12 cellular contexts compared by ENCODE assay signal in genomic region chr11:72238492-72239295, GRCh38. TPM values are rescaled to one million over a fixed set of nuclear protein-coding genes. Genes with fewer than 3 reads are reported as not detected.
DNase-seq lines count a peak whose midpoint lies in the region; ATAC-seq and TF ChIP-seq lines count a peak whose summit lies in the region.
"Had no signal": no experiment of that assay in that cellular context is flagged by ENCODE, and none has a peak within 500 bp of the region (broad histone marks: within the 10 kb centered on the region; RNA-seq: fewer than 3 reads in every experiment).

No MANE protein-coding gene starts in this region.

- DNase-seq in DMS53 (lab: John Stamatoyannopoulos, UW) = peak; percentile 47
- no peak for DNase-seq in DMS53 treated with DMSO at 0.1 percent for 48 hours (lab: John Stamatoyannopoulos, UW; ENCODE audit: unreplicated experiment)
- peak; percentile 63 for DNase-seq in SK-N-SH
- peak; percentile 72 for DNase-seq in spleen
- DNase-seq in HK-2 (ENCODE audit: unreplicated experiment) = no peak
- DNase-seq in posterior vena cava (ENCODE audit: low spot score) = no peak
- DNase-seq: SIG-M5 had no signal

- WGBS in SK-N-SH (ENCODE audit: low lambda C conversion rate) = 44% methylated on average over 24 of the region's 26 CpGs
- WGBS in spleen, 5 donors = 76 to 83% (median 82%) methylated on average over 22 to 26 of the region's 26 CpGs

- peaks cover 16 to 45% of the 10 kb centered on the region in 2 experiments for H3K36me3 ChIP-seq in SK-N-SH (replicated peaks in 1 of 2; ENCODE audit: control insufficient read depth in 1 of 2, insufficient read depth in 2 of 2, low read length in 1 of 2)
- H3K36me3 ChIP-seq in iPS-15b (ENCODE audit: control insufficient read depth, insufficient read depth, low read length) = peaks cover 26% of the 10 kb centered on the region
- H3K36me3 ChIP-seq in spleen = peaks cover 0 to 52% (median 44%) of the 10 kb centered on the region in 6 donors

- H3K27me3 ChIP-seq in SK-N-SH (ENCODE audit: insufficient read depth) = no peaks in the 10 kb centered on the region
- H3K27me3 ChIP-seq in iPS-15b (ENCODE audit: control insufficient read depth, insufficient read depth, low read length) = peaks cover 47% of the 10 kb centered on the region
- peaks cover 5 to 53% (median 48%) of the 10 kb centered on the region in 7 donors for H3K27me3 ChIP-seq in spleen (replicated peaks in 1 of 7)

- no peak for TF ChIP-seq EP300 in SK-N-SH (IDR thresholded peaks at IDR 0.05; ENCODE audit: borderline replicate concordance in 1 of 2, low read depth in 1 of 2, low read length in 1 of 2)

- H3K9me2 ChIP-seq in SK-N-SH = no peaks in the 10 kb centered on the region

- H2AFZ ChIP-seq in SK-N-SH (ENCODE audit: low read depth) = no peak overlapping the region

- peaks cover 24% of the 10 kb centered on the region for H3K79me2 ChIP-seq in SK-N-SH (ENCODE audit: insufficient read depth)

- no peak for TF ChIP-seq RAD21 in SK-N-SH (IDR thresholded peaks at IDR 0.05; ENCODE audit: low read length)

- POLR2A ChIA-PET in SK-N-SH (lab: Yijun Ruan, JAX) = interaction anchor here (0.7 to 15.5 kb wide), 17 partner anchors 9 to 191 kb away, joined by 3 to 880 read pairs (median 27); partner anchors contain the start of genes ANAPC15 and INPPL1

- no peak for ATAC-seq in HG03097 (IDR thresholded peaks at IDR 0.05; ENCODE audit: low FRiP score, unreplicated experiment)

- TF ChIP-seq CTCF in SK-N-SH (IDR thresholded peaks at IDR 0.05) (peak; percentile 8; the same call in 1 of the 2 replicates), spleen (IDR thresholded peaks at IDR 0.05 in 8 of 11, conservative IDR thresholded peaks at IDR 0.05 in 3 of 11) (peak in 1 of 11 experiments; percentile 2)

- H4K20me1 ChIP-seq in SK-N-SH (ENCODE audit: insufficient read depth) = peaks cover 11% of the 10 kb centered on the region; the same call in 1 of the 2 replicates

- CTCF ChIA-PET in SK-N-SH (lab: Yijun Ruan, JAX) = interaction anchor here (0.6 to 19.7 kb wide), 36 partner anchors 10 to 309 kb away, joined by 3 to 314 read pairs (median 5); partner anchors contain the start of genes CLPB, INPPL1 and RNF121

- H3F3A ChIP-seq in SK-N-SH (replicated peaks; ENCODE audit: insufficient read depth) = peaks cover 56% of the 10 kb centered on the region

- no peak for TF ChIP-seq POLR2A in spleen (IDR thresholded peaks at IDR 0.05)

- intact Hi-C loops in spleen (cut with DNase I; ENCODE audit: low total_unique reads) (no loop called here), posterior vena cava (cut with DNase I) (loop anchor here in 1 of 2 donors (10.0 kb wide), 1 partner anchor 224 kb away; no protein-coding TSS in a partner anchor)

- peaks cover 17 to 27% of the 10 kb centered on the region in 2 experiments; a peak in 2 of 4 replicates for H3K4me1 ChIP-seq in SK-N-SH (ENCODE audit: control insufficient read depth in 1 of 2, insufficient read depth in 2 of 2, low read depth in 1 of 2, low read length in 1 of 2)
- peaks cover 2% of the 10 kb centered on the region for H3K4me1 ChIP-seq in iPS-15b (ENCODE audit: control insufficient read depth, insufficient read depth, low read length)
- peaks cover 17 to 59% (median 35%) of the 10 kb centered on the region in 6 donors for H3K4me1 ChIP-seq in spleen

- peak overlapping the region; percentile 75; the same call in 1 of the 2 replicates for H3K4me2 ChIP-seq in SK-N-SH

- peak overlapping the region; percentile 64 to 90 for H3K27ac ChIP-seq in SK-N-SH (ENCODE audit: low read depth in 2 of 2, low read length in 1 of 2)
- no peak overlapping the region for H3K27ac ChIP-seq in spleen

- H3K4me3 ChIP-seq in SK-N-SH (ENCODE audit: low read depth in 2 of 2, low read length in 1 of 2) (peak overlapping the region; percentile 30 to 83; a peak in 3 of 4 replicates), iPS-15b (ENCODE audit: low read depth, low read length) (peak overlapping the region; percentile 65), spleen (peak overlapping the region in 1 of 8 donors; percentile 64)

- H3K9me3 ChIP-seq in SK-N-SH (no peaks in the 10 kb centered on the region), iPS-15b (ENCODE audit: control insufficient read depth, insufficient read depth, low read length) (no peaks in the 10 kb centered on the region), spleen (peaks cover 0 to 3% (median 0%) of the 10 kb centered on the region in 8 donors)

- peak overlapping the region; percentile 50; the same call in 1 of the 2 replicates for H3K9ac ChIP-seq in SK-N-SH
- no peak overlapping the region for H3K9ac ChIP-seq in iPS-15b (ENCODE audit: low read depth, low read length)

TF ChIP-seq in SK-N-SH, 30 proteins besides CTCF, POLR2A, EP300 and RAD21:
- TF ChIP-seq CHD2 (IDR thresholded peaks at IDR 0.05; ENCODE audit: low read length, partially characterized antibody) = peak; percentile 4
- peak; percentile 27; the same call in 1 of the 2 replicates for TF ChIP-seq RFX5 (IDR thresholded peaks at IDR 0.05; ENCODE audit: low read length)
- TF ChIP-seq SIN3A (IDR thresholded peaks at IDR 0.05; ENCODE audit: borderline replicate concordance, low read depth, low read length) = 0 out of 2 replicates have a peak, but pooled peaks have one; percentile 16
- no peak for TF ChIP-seq IRF3 (IDR thresholded peaks at IDR 0.05; ENCODE audit: low read depth, low read length)
- peak; percentile 5; the same call in 1 of the 2 replicates for TF ChIP-seq POLR2AphosphoS5 (IDR thresholded peaks at IDR 0.05; ENCODE audit: low read depth, low read length)
- no peak for TF ChIP-seq ELF1 (IDR thresholded peaks at IDR 0.05)

RNA-seq across cellular contexts. Expression of gene PHOX2A, which starts 5.3 kb away (rescaled TPM):
- polyA plus RNA-seq in SK-N-SH (2012; rRNA removed) (65.0 and 75.6 TPM in 2 replicates), spleen (under 1 TPM in 1 of 3 donors, not detected in 2; 0.33 TPM)
- polyA plus RNA-seq in SK-N-SH (2012; cell fraction: cytosol; rRNA removed) = 38.6 and 72.8 TPM in 2 replicates
- polyA plus RNA-seq in SK-N-SH (2012; cell fraction: nucleus; rRNA removed) = 47.3 and 62.5 TPM in 2 replicates
- total RNA-seq in spleen (not detected), posterior vena cava (not detected)
- total RNA-seq: A172, temporal lobe had no signal
- polyA plus RNA-seq: neural cell had no signal

RNA-seq across cellular contexts. Expression of gene INPPL1, which starts 14.1 kb away (rescaled TPM):
- polyA plus RNA-seq in SK-N-SH (2012; rRNA removed) (123 and 138 TPM in 2 replicates), spleen (100 to 1,000 TPM in 1 of 3 donors, 10 to 100 TPM in 2; 28.2 to 104 (median 52.6) TPM)
- polyA plus RNA-seq in SK-N-SH (2012; cell fraction: cytosol; rRNA removed) = 26.6 and 41.4 TPM in 2 replicates
- polyA plus RNA-seq in SK-N-SH (2012; cell fraction: nucleus; rRNA removed) = 712 and 808 TPM in 2 replicates
- total RNA-seq in spleen (100 to 1,000 TPM in 6 of 7 donors, 10 to 100 TPM in 1; 93.4 to 177 (median 141) TPM), posterior vena cava (100 to 1,000 TPM; 108 to 110 TPM)

RNA-seq across cellular contexts. Expression of gene FOLR2, which starts 22.1 kb away (rescaled TPM):
- not detected in 2 replicates for polyA plus RNA-seq in SK-N-SH (2012; rRNA removed)
- polyA plus RNA-seq in SK-N-SH (2012; cell fraction: cytosol; rRNA removed) = not detected in 2 replicates
- not detected in 2 replicates for polyA plus RNA-seq in SK-N-SH (2012; cell fraction: nucleus; rRNA removed)
- total RNA-seq in spleen = 10 to 100 TPM; 18.9 to 62.3 (median 23.1) TPM
- polyA plus RNA-seq in spleen = 10 to 100 TPM; 16.1 to 26.6 (median 20.7) TPM
- 10 to 100 TPM; 16.2 to 66.4 TPM for total RNA-seq in posterior vena cava
- total RNA-seq: A172 had no signal
- polyA plus RNA-seq: neural cell had no signal

RNA-seq across cellular contexts. Expression of gene FOLR1, which starts 46.8 kb away (rescaled TPM):
- polyA plus RNA-seq in SK-N-SH (2012; rRNA removed) = 0.26 TPM in 1 of 2 replicates, not detected in the other
- polyA plus RNA-seq in SK-N-SH (2012; cell fraction: cytosol; rRNA removed) = 0.08 and 0.14 TPM in 2 replicates
- 0.05 and 0.15 TPM in 2 replicates for polyA plus RNA-seq in SK-N-SH (2012; cell fraction: nucleus; rRNA removed)
- total RNA-seq in spleen = not detected
- polyA plus RNA-seq in spleen = under 1 TPM in 1 of 3 donors, not detected in 2; 0.10 TPM
- not detected for total RNA-seq in posterior vena cava
- total RNA-seq: A172 had no signal
- polyA plus RNA-seq: neural cell had no signal

Comparison
In these comparisons a context has a peak if more than half of its experiments do, and no peak if none do; other contexts are left out.
1. DNase-seq: peak in DMS53 (single experiment), SK-N-SH (single experiment) and spleen (single experiment); none in DMS53 treated with DMSO at 0.1 percent for 48 hours (single experiment), HK-2 (single experiment) and posterior vena cava (single experiment).
2. H3K27ac ChIP-seq: peak in SK-N-SH (2 of 2); none in spleen (0 of 8).